ENCODE assay signal across 13 cellular contexts in the genomic region with DNA sequence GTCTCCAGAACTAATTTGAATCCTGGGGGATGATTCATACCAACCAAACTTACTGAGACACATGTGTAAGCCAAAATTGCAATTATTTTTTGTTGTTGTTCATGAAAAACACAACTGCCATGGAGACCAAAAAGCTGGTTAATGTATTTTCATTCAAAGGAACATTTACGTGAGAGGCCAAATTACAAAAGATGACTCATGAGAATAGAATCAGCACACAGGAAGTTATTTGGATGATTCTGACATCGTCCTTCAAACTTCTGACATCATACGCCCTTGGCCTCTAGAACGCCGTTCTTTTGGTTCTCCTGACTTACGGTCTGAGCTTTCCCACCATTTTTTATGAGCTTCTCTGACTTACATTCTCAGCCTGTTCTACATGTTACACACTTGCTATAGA. TPM values are rescaled to one million over a fixed set of nuclear protein-coding genes. Genes with fewer than 3 reads are reported as not detected.
DNase-seq lines count a peak whose midpoint lies in the region; TF ChIP-seq lines count a peak whose summit lies in the region.
"Had no signal": no experiment of that assay in that cellular context is flagged by ENCODE, and none has a peak within 500 bp of the region (broad histone marks: within the 10 kb centered on the region; RNA-seq: fewer than 3 reads in every experiment).

No MANE protein-coding gene starts in this region.

- TF ChIP-seq CTCF in fibroblast of the aortic adventitia (IDR thresholded peaks at IDR 0.05; ENCODE audit: insufficient read depth, low read length) (no peak), smooth muscle cell (IDR thresholded peaks at IDR 0.05; ENCODE audit: borderline replicate concordance, insufficient read depth, poor library complexity, severe bottlenecking) (no peak), MM.1S (IDR thresholded peaks at IDR 0.05; ENCODE audit: low read length) (no peak)

- no peaks in the 10 kb centered on the region for H3K4me1 ChIP-seq in smooth muscle cell (ENCODE audit: low read depth)
- H3K4me1 ChIP-seq in MM.1S (ENCODE audit: low read length), result peaks cover 13% of the 10 kb centered on the region; the same call in 1 of the 2 replicates

- H3K27ac ChIP-seq in smooth muscle cell (ENCODE audit: low read depth) (peak overlapping the region; percentile 30), MM.1S (ENCODE audit: low read length) (no peak overlapping the region), substantia nigra (ENCODE audit: low read depth, low read length, poor library complexity, severe bottlenecking) (no peak overlapping the region)

- H2AFZ ChIP-seq in smooth muscle cell (ENCODE audit: low read depth) (no peak overlapping the region), MM.1S (ENCODE audit: low read length) (no peak overlapping the region)

- H3K4me2 ChIP-seq in smooth muscle cell, result no peak overlapping the region
- no peak overlapping the region for H3K4me2 ChIP-seq in MM.1S (ENCODE audit: low read depth, low read length)

- H3K27me3 ChIP-seq in smooth muscle cell (ENCODE audit: low read depth) (no peaks in the 10 kb centered on the region), MM.1S (replicated peaks; ENCODE audit: insufficient read depth, low read length) (no peaks in the 10 kb centered on the region)
- H3K27me3 ChIP-seq: MG63 had no signal

- DNase-seq in H4 (ENCODE audit: low spot score) (peak; percentile 49), amniotic epithelial cell (ENCODE audit: low read depth) (peak; percentile 73), fibroblast of the aortic adventitia (ENCODE audit: low read depth) (peak; percentile 61), smooth muscle cell (lab: John Stamatoyannopoulos, UW; ENCODE audit: unreplicated experiment) (no peak), MM.1S (no peak), NCI-H526 (lab: John Stamatoyannopoulos, UW) (no peak), substantia nigra (lab: John Stamatoyannopoulos, UW) (no peak)
- DNase-seq in activated CD8-positive, alpha-beta memory T cell treated with anti-CD3 and anti-CD28 coated beads, Interleukin-2, amount 50 U/mL, for 48 hours, result no peak
- DNase-seq: amniotic stem cell, MG63, NCI-H510A treated with DMSO at 0.1 percent for 48 hours, retina, Right ventricle myocardium superior had no signal

- H3K9ac ChIP-seq in smooth muscle cell (ENCODE audit: low read depth) (no peak overlapping the region), MM.1S (ENCODE audit: low read length) (no peak overlapping the region)

- H3F3A ChIP-seq in smooth muscle cell (ENCODE audit: low read depth) (no peaks in the 10 kb centered on the region), MM.1S (ENCODE audit: insufficient read depth, low read length) (peaks cover 8% of the 10 kb centered on the region; the same call in 1 of the 2 replicates)

- H3K9me3 ChIP-seq in smooth muscle cell (replicated peaks; ENCODE audit: low read depth) (no peaks in the 10 kb centered on the region), MM.1S (replicated peaks; ENCODE audit: insufficient read depth, low read length) (no peaks in the 10 kb centered on the region)

- 78% methylated on average over 6 of the region's 6 CpGs for WGBS in smooth muscle cell (ENCODE audit: low lambda C conversion rate)

- H3K79me2 ChIP-seq in smooth muscle cell (ENCODE audit: low read depth) (no peaks in the 10 kb centered on the region), MM.1S (ENCODE audit: low read length) (peaks cover 17% of the 10 kb centered on the region)

- H3K4me3 ChIP-seq in fibroblast of the aortic adventitia (ENCODE audit: low read depth, low read length), result no peak overlapping the region
- no peak overlapping the region for H3K4me3 ChIP-seq in smooth muscle cell
- no peak overlapping the region for H3K4me3 ChIP-seq in MM.1S (ENCODE audit: low read length)
- H3K4me3 ChIP-seq: MG63 had no signal

- H4K20me1 ChIP-seq in smooth muscle cell (ENCODE audit: low read depth) (no peaks in the 10 kb centered on the region), MM.1S (ENCODE audit: insufficient read depth, low read length) (no peaks in the 10 kb centered on the region)

- no peaks in the 10 kb centered on the region for H3K9me2 ChIP-seq in MM.1S (replicated peaks; ENCODE audit: insufficient read depth, low read length)

- H3K36me3 ChIP-seq in smooth muscle cell (ENCODE audit: low read depth), result no peaks in the 10 kb centered on the region
- no peaks in the 10 kb centered on the region for H3K36me3 ChIP-seq in MM.1S (replicated peaks; ENCODE audit: insufficient read depth, low read length)
- H3K36me3 ChIP-seq: MG63 had no signal

RNA-seq across cellular contexts. Expression of a gene that starts 3.0 kb away (rescaled TPM):
- total RNA-seq in H4 (2014; rRNA removed; shearing (Covaris generic)), result 11.5 and 13.5 TPM in 2 replicates
- total RNA-seq in fibroblast of the aortic adventitia (ENCODE audit: low replicate concordance) (30.9 and 55.3 TPM in 2 replicates), smooth muscle cell (2.9 and 4.3 TPM in 2 replicates)
- 0.47 and 0.94 TPM in 2 replicates for polyA plus RNA-seq in smooth muscle cell

Comparison
In these comparisons a context has a peak if more than half of its experiments do, and no peak if none do; other contexts are left out.
1. DNase-seq: peak in H4 (single experiment), amniotic epithelial cell (single experiment) and fibroblast of the aortic adventitia (single experiment); none in smooth muscle cell (single experiment), activated CD8-positive, alpha-beta memory T cell treated with anti-CD3 and anti-CD28 coated beads, Interleukin-2, amount 50 U/mL, for 48 hours (single experiment), MM.1S (single experiment), NCI-H526 (0 of 2) and substantia nigra (0 of 49).